23 cellular contexts compared by ENCODE assay signal in genomic region chr10:77229704-77230103, GRCh38.
"Had no signal": no experiment of that assay in that cellular context is flagged by ENCODE, and none has a peak within 500 bp of the region (broad histone marks: within the 10 kb centered on the region; RNA-seq: fewer than 3 reads in every experiment).

No MANE protein-coding gene starts in this region.

- H3K9me3 ChIP-seq: body of pancreas, right atrium auricular region had no signal

- H3K36me3 Mint-ChIP-seq: activated naive CD8-positive, alpha-beta T cell treated with anti-CD3 and anti-CD28 coated beads, Interleukin-2, amount 10 ng/mL, durations not matched to agents 7 days and 5 days; type B pancreatic cell had no signal

- H3K4me1 ChIP-seq: foreskin keratinocyte, right atrium auricular region had no signal

- H3K27me3 ChIP-seq: body of pancreas, dorsolateral prefrontal cortex, foreskin keratinocyte, right atrium auricular region had no signal

- H3K4me3 ChIP-seq: body of pancreas, dorsolateral prefrontal cortex, lung, right atrium auricular region had no signal

- H3K27ac Mint-ChIP-seq: activated naive CD8-positive, alpha-beta T cell treated with anti-CD3 and anti-CD28 coated beads, Interleukin-2, amount 10 ng/mL, durations not matched to agents 7 days and 5 days; activated T-helper 17 cell treated with anti-CD3 and anti-CD28 coated beads, Interleukin-2, amount 50 U/mL, for 72 hours; endodermal cell; progenitor cell of endocrine pancreas; stimulated activated naive CD8-positive, alpha-beta T cell treated with anti-CD3 and anti-CD28 coated beads, Interleukin-15, amount 100 ng/mL, for 72 hours; type B pancreatic cell had no signal

- H3K4me3 Mint-ChIP-seq: activated naive CD8-positive, alpha-beta T cell treated with anti-CD3 and anti-CD28 coated beads, Interleukin-2, amount 10 ng/mL, durations not matched to agents 7 days and 5 days; activated T-helper 17 cell treated with anti-CD3 and anti-CD28 coated beads, Interleukin-2, amount 50 U/mL, for 72 hours; endodermal cell; stimulated activated naive CD8-positive, alpha-beta T cell treated with anti-CD3 and anti-CD28 coated beads, Interleukin-15, amount 100 ng/mL, for 72 hours; type B pancreatic cell had no signal

- H3K9me3 Mint-ChIP-seq: activated naive CD8-positive, alpha-beta T cell treated with anti-CD3 and anti-CD28 coated beads, Interleukin-2, amount 10 ng/mL, durations not matched to agents 7 days and 5 days; activated T-helper 17 cell treated with anti-CD3 and anti-CD28 coated beads, Interleukin-2, amount 50 U/mL, for 72 hours had no signal

- H3K27me3 Mint-ChIP-seq: activated T-helper 17 cell treated with anti-CD3 and anti-CD28 coated beads, Interleukin-2, amount 50 U/mL, for 72 hours; stimulated activated naive CD8-positive, alpha-beta T cell treated with anti-CD3 and anti-CD28 coated beads, Interleukin-15, amount 100 ng/mL, for 72 hours had no signal

- H3K27ac ChIP-seq: body of pancreas, dorsolateral prefrontal cortex, epithelial cell of prostate, foreskin keratinocyte, right atrium auricular region had no signal

- H3K36me3 ChIP-seq: right atrium auricular region had no signal

- DNase-seq: activated CD4-positive, alpha-beta T cell treated with anti-CD3 and anti-CD28 coated beads, Interleukin-2, amount 50 U/mL, for 48 hours; activated naive CD4-positive, alpha-beta T cell; activated naive CD8-positive, alpha-beta T cell treated with anti-CD3 and anti-CD28 coated beads, Interleukin-2, amount 10 ng/mL, durations not matched to agents 7 days and 5 days; amygdala; body of pancreas; caudate nucleus; dorsolateral prefrontal cortex; endodermal cell; hypothalamus; kidney; midbrain; occipital lobe; small intestine; stimulated activated CD4-positive, alpha-beta T cell treated with anti-CD3 and anti-CD28 coated beads, Interleukin-4, amount 100 ng/mL, for 1 hour; stimulated activated naive CD8-positive, alpha-beta T cell treated with anti-CD3 and anti-CD28 coated beads, Interleukin-15, amount 100 ng/mL, for 72 hours had no signal

- H3K4me1 Mint-ChIP-seq: activated T-helper 17 cell treated with anti-CD3 and anti-CD28 coated beads, Interleukin-2, amount 50 U/mL, for 72 hours had no signal

- ATAC-seq: activated T-helper 17 cell treated with anti-CD3 and anti-CD28 coated beads, Interleukin-2, amount 50 U/mL, for 72 hours; body of pancreas; left lobe of liver; stimulated activated naive CD8-positive, alpha-beta T cell treated with anti-CD3 and anti-CD28 coated beads, Interleukin-15, amount 100 ng/mL, for 72 hours had no signal
